In genomic region chr12:6330192-6330591, GRCh38 we compare ENCODE assay signal across 13 cellular contexts. TPM values are rescaled to one million over a fixed set of nuclear protein-coding genes. Genes with fewer than 3 reads are reported as not detected.
DNase-seq lines count a peak whose midpoint lies in the region; ATAC-seq, FAIRE-seq and TF ChIP-seq lines count a peak whose summit lies in the region.
"Had no signal": no experiment of that assay in that cellular context is flagged by ENCODE, and none has a peak within 500 bp of the region (broad histone marks: within the 10 kb centered on the region; RNA-seq: fewer than 3 reads in every experiment).

No MANE protein-coding gene starts in this region.

- no peak overlapping the region for H2AK5ac ChIP-seq in H9 (ENCODE audit: insufficient read length, low read length)

- peaks cover 41 to 79% (median 64%) of the 10 kb centered on the region in 3 experiments; a peak in 6 of 7 replicates for H3K36me3 Mint-ChIP-seq in H9 (ENCODE audit: insufficient read depth in 1 of 3, low read depth in 3 of 3)

- no CpG with 5 or more reads among the region's 5 CpGs for WGBS in H9 (ENCODE audit: extremely low coverage, insufficient read length, low lambda C conversion rate)

- no peak overlapping the region for H3K4me3 Mint-ChIP-seq in H9

- H2BK15ac ChIP-seq in H9 (ENCODE audit: low read depth, low read length), result no peak overlapping the region

- H3K14ac ChIP-seq in H9 (ENCODE audit: insufficient read depth, low read length), result no peak overlapping the region

- H3K56ac ChIP-seq in H9 (ENCODE audit: insufficient read length, low read depth, low read length), result no peak overlapping the region

- H3K79me1 ChIP-seq in H9 (ENCODE audit: insufficient read depth, low read depth, low read length, poor library complexity, severe bottlenecking), result no peaks in the 10 kb centered on the region

- no peaks in the 10 kb centered on the region for H3K27me3 Mint-ChIP-seq in H9 (ENCODE audit: low read depth)

- H2BK20ac ChIP-seq in H9 (ENCODE audit: low read depth, low read length, poor library complexity, severe bottlenecking), result no peak overlapping the region

- peaks cover 8% of the 10 kb centered on the region; the same call in 1 of the 2 replicates for H3K4me1 ChIP-seq in H9 (ENCODE audit: insufficient read depth, low read length)
- H3K4me1 ChIP-seq in adipocyte (ENCODE audit: control insufficient read depth, insufficient read depth, low read length), result peaks cover 84% of the 10 kb centered on the region
- peaks cover 42 to 55% (median 48%) of the 10 kb centered on the region in 3 donors for H3K4me1 ChIP-seq in skeletal muscle tissue (ENCODE audit: control insufficient read depth in 3 of 3, insufficient read depth in 3 of 3, low read length in 3 of 3)

- no peaks in the 10 kb centered on the region for H3K9me3 Mint-ChIP-seq in H9

- H3K23me2 ChIP-seq in H9 (ENCODE audit: insufficient read length, low read depth, low read length, poor library complexity, severe bottlenecking), result no peaks in the 10 kb centered on the region

- peaks cover 78% of the 10 kb centered on the region for H3K36me3 ChIP-seq in adipocyte (ENCODE audit: control insufficient read depth, insufficient read depth, low read length, severe bottlenecking)
- H3K36me3 ChIP-seq in skeletal muscle tissue (ENCODE audit: control insufficient read depth in 3 of 3, insufficient read depth in 3 of 3, low read length in 3 of 3), result peaks cover 60 to 65% (median 63%) of the 10 kb centered on the region in 3 donors

- TF ChIP-seq POLR2A in GM12892 (IDR thresholded peaks at IDR 0.05; ENCODE audit: low read depth, low read length), result no peak

- no peak overlapping the region for H4K5ac ChIP-seq in H9 (ENCODE audit: insufficient read length, low read depth, low read length)

- H3K4me2 ChIP-seq in H9 (ENCODE audit: insufficient read depth, insufficient read length, low read length), result no peak overlapping the region

- H3K27ac ChIP-seq in H9 (ENCODE audit: insufficient read length, low read depth, low read length) (no peak overlapping the region), skeletal muscle tissue (ENCODE audit: low read depth, low read length) (peak overlapping the region; percentile 54)

- no peak overlapping the region for H2AFZ ChIP-seq in H9 (ENCODE audit: low read length)

- no peaks in the 10 kb centered on the region for H3K27me3 ChIP-seq in H9 (ENCODE audit: insufficient read depth, low read length)
- H3K27me3 ChIP-seq in adipocyte (replicated peaks; ENCODE audit: control insufficient read depth, insufficient read depth, low read length), result no peaks in the 10 kb centered on the region
- no peaks in the 10 kb centered on the region for H3K27me3 ChIP-seq in skeletal muscle tissue (ENCODE audit: control insufficient read depth in 3 of 3, insufficient read depth in 3 of 3, low read length in 3 of 3)
- H3K27me3 ChIP-seq: heart right ventricle had no signal

- H3K23ac ChIP-seq in H9 (ENCODE audit: insufficient read length, low read depth, low read length), result no peak overlapping the region

- peaks cover 1% of the 10 kb centered on the region; the same call in 1 of the 2 replicates for H3K79me2 ChIP-seq in H9 (ENCODE audit: insufficient read depth, low read length)

- H2BK120ac ChIP-seq in H9 (ENCODE audit: low read depth, low read length, poor library complexity, severe bottlenecking), result no peak overlapping the region

- FAIRE-seq in GM12892 (lab: Jason Lieb, UNC), result peak; percentile 84

- H3K4ac ChIP-seq in H9 (ENCODE audit: low read depth, low read length), result no peak overlapping the region

- H3K4me1 Mint-ChIP-seq in H9, result peaks cover 24 to 42% of the 10 kb centered on the region in 2 experiments

- H3K27ac Mint-ChIP-seq in H9, result peak overlapping the region; percentile 32 to 84 (median 57); a peak in 3 of 7 replicates

- H3K4me3 ChIP-seq in adipocyte (ENCODE audit: low read length) (no peak overlapping the region), skeletal muscle tissue (ENCODE audit: low read length in 3 of 3) (no peak overlapping the region)
- H3K4me3 ChIP-seq: heart right ventricle had no signal

- no peaks in the 10 kb centered on the region for H3K9me3 ChIP-seq in H9 (ENCODE audit: control insufficient read depth, low read depth, low read length)
- no peaks in the 10 kb centered on the region for H3K9me3 ChIP-seq in adipocyte (ENCODE audit: control insufficient read depth, low read length)
- no peaks in the 10 kb centered on the region for H3K9me3 ChIP-seq in skeletal muscle tissue (ENCODE audit: control insufficient read depth in 3 of 3, low read length in 3 of 3)
- H3K9me3 ChIP-seq: heart right ventricle had no signal

- no peak for TF ChIP-seq CTCF in H9 (conservative IDR thresholded peaks at IDR 0.05)

- H4K20me1 ChIP-seq in H9 (ENCODE audit: control insufficient read depth, insufficient read depth, insufficient read length), result no peaks in the 10 kb centered on the region

- no peak overlapping the region for H3K9ac ChIP-seq in H9 (ENCODE audit: extremely low read depth, insufficient read length, low read length)
- H3K9ac ChIP-seq in adipocyte (ENCODE audit: low read length), result peak overlapping the region; percentile 73
- H3K9ac ChIP-seq in skeletal muscle tissue (ENCODE audit: low read depth in 1 of 3, low read length in 3 of 3), result no peak overlapping the region

- no peak overlapping the region for H4K8ac ChIP-seq in H9 (replicated peaks; ENCODE audit: insufficient read length, low read depth, low read length)

- no peak overlapping the region for H4K91ac ChIP-seq in H9 (ENCODE audit: insufficient read length, low read depth, low read length)

- H2BK12ac ChIP-seq in H9 (ENCODE audit: insufficient read length, low read depth, low read length), result no peak overlapping the region

- no peak overlapping the region for H3K18ac ChIP-seq in H9 (ENCODE audit: insufficient read length, low read depth, low read length)

- peak; percentile 60 for DNase-seq in GM12892 (ENCODE audit: insufficient read length)
- DNase-seq in H9, result no peak
- DNase-seq in adipocyte (ENCODE audit: low read depth), result no peak
- DNase-seq in NCI-H69 (lab: John Stamatoyannopoulos, UW), result no peak
- DNase-seq in retina, result no peak
- no peak for DNase-seq in glomerular visceral epithelial cell (ENCODE audit: extremely low spot score)
- DNase-seq: activated CD8-positive, alpha-beta memory T cell treated with anti-CD3 and anti-CD28 coated beads, Interleukin-2, amount 50 U/mL, for 4 hours; DND-41; heart right ventricle; KG1; NCI-H446 had no signal

- no peak overlapping the region for H3T11ph ChIP-seq in H9 (ENCODE audit: low read length)

- ATAC-seq in HG03139 (IDR thresholded peaks at IDR 0.05; ENCODE audit: unreplicated experiment), result no peak
- ATAC-seq: heart right ventricle had no signal

- H2BK5ac ChIP-seq in H9 (ENCODE audit: insufficient read length, low read length), result no peak overlapping the region

RNA-seq across cellular contexts. Expression of gene TNFRSF1A, which starts 11.7 kb away (rescaled TPM):
- 6.0 TPM for polyA plus RNA-seq in GM12892 (2012; ENCODE audit: missing spikeins)
- total RNA-seq in H9 (2021) (55.9 and 59.9 TPM in 2 replicates), skeletal muscle tissue (47.5 TPM)

RNA-seq across cellular contexts. Expression of gene PLEKHG6, which starts 19.7 kb away (rescaled TPM):
- polyA plus RNA-seq in GM12892 (2012; ENCODE audit: missing spikeins), result 2.2 TPM
- total RNA-seq in H9 (2021), result 17.7 and 20.0 TPM in 2 replicates
- total RNA-seq in skeletal muscle tissue, result 0.52 TPM

RNA-seq across cellular contexts. Expression of gene SCNN1A, which starts 45.2 kb away (rescaled TPM):
- not detected for polyA plus RNA-seq in GM12892 (2012; ENCODE audit: missing spikeins)
- total RNA-seq in H9 (2021) (104 and 111 TPM in 2 replicates), skeletal muscle tissue (not detected)

RNA-seq across cellular contexts. Expression of gene LTBR, which starts 53.8 kb away (rescaled TPM):
- polyA plus RNA-seq in GM12892 (2012; ENCODE audit: missing spikeins), result 0.40 TPM
- 3.4 and 4.8 TPM in 2 replicates for total RNA-seq in H9 (2021)
- 11.0 TPM for total RNA-seq in skeletal muscle tissue

Comparison
In these comparisons a context has a peak if more than half of its experiments do, and no peak if none do; other contexts are left out.
1. RNA of gene PLEKHG6, which starts 19.7 kb away (total RNA-seq): 17.7 to 20.0 TPM in H9; 0.52 TPM in skeletal muscle tissue (single experiment); every median in the first group is over 10 times any median in the second.
2. RNA of gene SCNN1A, which starts 45.2 kb away (total RNA-seq): 104 to 111 TPM in H9; not detected in skeletal muscle tissue (single experiment); every median in the first group is over 100 times any median in the second.